13 cellular contexts compared by ENCODE assay signal in genomic region chr5:175542232-175542965, GRCh38.
DNase-seq lines count a peak whose midpoint lies in the region; ATAC-seq and TF ChIP-seq lines count a peak whose summit lies in the region.
"Had no signal": no experiment of that assay in that cellular context is flagged by ENCODE, and none has a peak within 500 bp of the region (broad histone marks: within the 10 kb centered on the region; RNA-seq: fewer than 3 reads in every experiment).

No MANE protein-coding gene starts in this region.

- WGBS in spleen, 5 donors: 46 to 76% (median 62%) methylated on average over 4 to 5 of the region's 5 CpGs

- no peak overlapping the region for H3K27ac Mint-ChIP-seq in activated naive CD4-positive, alpha-beta T cell treated with anti-CD3 and anti-CD28 coated beads, Interleukin-2, amount 10 ng/mL, durations not matched to agents 7 days and 5 days
- H3K27ac Mint-ChIP-seq in activated T-cell treated with anti-CD3 and anti-CD28 coated beads, Interleukin-2, amount 50 U/mL, for 72 hours: no peak overlapping the region
- no peak overlapping the region for H3K27ac Mint-ChIP-seq in stimulated activated memory B cell treated with anti-CD40 and anti-IgM and Interleukin-4, amounts not matched to agents 10 μg/mL and 1 μg/mL and 100 μg/mL, for 72 hours

- TF ChIP-seq CTCF in NB4 (IDR thresholded peaks at IDR 0.05; ENCODE audit: low read depth, low read length): no peak
- TF ChIP-seq CTCF in gastrocnemius medialis (IDR thresholded peaks at IDR 0.05 in 4 of 5, conservative IDR thresholded peaks at IDR 0.05 in 1 of 5): no peak
- no peak for TF ChIP-seq CTCF in spleen (IDR thresholded peaks at IDR 0.05 in 8 of 11, conservative IDR thresholded peaks at IDR 0.05 in 3 of 11)

- no peaks in the 10 kb centered on the region for H3K9me3 Mint-ChIP-seq in activated naive CD4-positive, alpha-beta T cell treated with anti-CD3 and anti-CD28 coated beads, Interleukin-2, amount 10 ng/mL, durations not matched to agents 7 days and 5 days
- peaks cover 0 to 2% of the 10 kb centered on the region in 2 donors for H3K9me3 Mint-ChIP-seq in activated T-cell treated with anti-CD3 and anti-CD28 coated beads, Interleukin-2, amount 50 U/mL, for 72 hours
- no peaks in the 10 kb centered on the region for H3K9me3 Mint-ChIP-seq in stimulated activated memory B cell treated with anti-CD40 and anti-IgM and Interleukin-4, amounts not matched to agents 10 μg/mL and 1 μg/mL and 100 μg/mL, for 72 hours

- no peak overlapping the region for H3K27ac ChIP-seq in gastrocnemius medialis
- no peak overlapping the region for H3K27ac ChIP-seq in spleen
- H3K27ac ChIP-seq: heart left ventricle, neutrophil had no signal

- H3K9me3 ChIP-seq in gastrocnemius medialis (no peaks in the 10 kb centered on the region), spleen (no peaks in the 10 kb centered on the region)
- H3K9me3 ChIP-seq: heart left ventricle, neutrophil had no signal

- H3K27me3 ChIP-seq in gastrocnemius medialis (peaks cover 0 to 4% (median 0%) of the 10 kb centered on the region in 3 donors), spleen (replicated peaks in 1 of 7) (peaks cover 0 to 19% (median 0%) of the 10 kb centered on the region in 7 donors)

- H3K4me1 Mint-ChIP-seq in activated naive CD4-positive, alpha-beta T cell treated with anti-CD3 and anti-CD28 coated beads, Interleukin-2, amount 10 ng/mL, durations not matched to agents 7 days and 5 days: peaks cover 22% of the 10 kb centered on the region
- peaks cover 34% of the 10 kb centered on the region for H3K4me1 Mint-ChIP-seq in activated T-cell treated with anti-CD3 and anti-CD28 coated beads, Interleukin-2, amount 50 U/mL, for 72 hours (ENCODE audit: low read depth)
- H3K4me1 Mint-ChIP-seq in stimulated activated memory B cell treated with anti-CD40 and anti-IgM and Interleukin-4, amounts not matched to agents 10 μg/mL and 1 μg/mL and 100 μg/mL, for 72 hours: no peaks in the 10 kb centered on the region

- CTCF ChIA-PET in activated naive CD4-positive, alpha-beta T cell treated with anti-CD3 and anti-CD28 coated beads, Interleukin-2, amount 10 ng/mL, durations not matched to agents 7 days and 5 days (lab: Charles Lee): interaction anchor here (0.6 to 9.5 kb wide), 5 partner anchors 8 to 349 kb away, joined by 3 to 99 read pairs (median 5); no protein-coding TSS in a partner anchor

- no peaks in the 10 kb centered on the region for H3K4me1 ChIP-seq in gastrocnemius medialis
- peaks cover 0 to 13% (median 0%) of the 10 kb centered on the region in 6 donors for H3K4me1 ChIP-seq in spleen

- intact Hi-C loops in gastrocnemius medialis (cut with DNase I; ENCODE audit: low total_unique reads) (no loop called here), spleen (cut with DNase I; ENCODE audit: low total_unique reads) (no loop called here)

- H3K36me3 Mint-ChIP-seq in activated naive CD4-positive, alpha-beta T cell treated with anti-CD3 and anti-CD28 coated beads, Interleukin-2, amount 10 ng/mL, durations not matched to agents 7 days and 5 days: no peaks in the 10 kb centered on the region
- no peaks in the 10 kb centered on the region for H3K36me3 Mint-ChIP-seq in activated T-cell treated with anti-CD3 and anti-CD28 coated beads, Interleukin-2, amount 50 U/mL, for 72 hours (ENCODE audit: insufficient read depth in 2 of 2)
- no peaks in the 10 kb centered on the region for H3K36me3 Mint-ChIP-seq in stimulated activated memory B cell treated with anti-CD40 and anti-IgM and Interleukin-4, amounts not matched to agents 10 μg/mL and 1 μg/mL and 100 μg/mL, for 72 hours
- H3K36me3 Mint-ChIP-seq: CD4-positive, CD25-positive, alpha-beta regulatory T cell had no signal

- H3K4me3 ChIP-seq in NB4 (ENCODE audit: low read depth, low read length): no peak overlapping the region
- H3K4me3 ChIP-seq in gastrocnemius medialis: no peak overlapping the region
- no peak overlapping the region for H3K4me3 ChIP-seq in spleen
- H3K4me3 ChIP-seq: heart left ventricle had no signal

- in situ Hi-C loops in gastrocnemius medialis (cut with MboI; ENCODE audit: low sequenced_read_pairs in 4 of 4): no loop called here

- H3K4me3 Mint-ChIP-seq in activated naive CD4-positive, alpha-beta T cell treated with anti-CD3 and anti-CD28 coated beads, Interleukin-2, amount 10 ng/mL, durations not matched to agents 7 days and 5 days: no peak overlapping the region
- peak overlapping the region; percentile 8 to 21 for H3K4me3 Mint-ChIP-seq in activated T-cell treated with anti-CD3 and anti-CD28 coated beads, Interleukin-2, amount 50 U/mL, for 72 hours
- H3K4me3 Mint-ChIP-seq in stimulated activated memory B cell treated with anti-CD40 and anti-IgM and Interleukin-4, amounts not matched to agents 10 μg/mL and 1 μg/mL and 100 μg/mL, for 72 hours: no peak overlapping the region
- H3K4me3 Mint-ChIP-seq: CD4-positive, CD25-positive, alpha-beta regulatory T cell had no signal

- ATAC-seq in activated T-cell treated with anti-CD3 and anti-CD28 coated beads, Interleukin-2, amount 50 U/mL, for 72 hours (replicated peaks in 1 of 2): peak; percentile 95 to 97
- peak; percentile 38 for ATAC-seq in stimulated activated memory B cell treated with anti-CD40 and anti-IgM and Interleukin-4, amounts not matched to agents 10 μg/mL and 1 μg/mL and 100 μg/mL, for 72 hours
- no peak for ATAC-seq in gastrocnemius medialis
- ATAC-seq: heart left ventricle had no signal

- peak; percentile 28 for DNase-seq in activated naive CD4-positive, alpha-beta T cell treated with Interleukin-2 at 50 U/mL for 16 hours
- DNase-seq in activated naive CD4-positive, alpha-beta T cell treated with anti-CD3 and anti-CD28 coated beads, Interleukin-2, amount 10 ng/mL, durations not matched to agents 7 days and 5 days: no peak
- DNase-seq in NB4 (ENCODE audit: low read depth) (peak; percentile 87), gastrocnemius medialis (no peak), D341Med (ENCODE audit: low spot score) (no peak), spleen (no peak)
- DNase-seq in activated T-cell treated with anti-CD3 and anti-CD28 coated beads, Interleukin-2, amount 50 U/mL, for 72 hours: peak; percentile 60 to 61
- DNase-seq: activated CD8-positive, alpha-beta memory T cell treated with anti-CD3 and anti-CD28 coated beads, Interleukin-2, amount 50 U/mL, for 4 hours; heart left ventricle; NCI-H526 treated with DMSO at 0.1 percent for 48 hours had no signal

- H3K27me3 Mint-ChIP-seq in activated naive CD4-positive, alpha-beta T cell treated with anti-CD3 and anti-CD28 coated beads, Interleukin-2, amount 10 ng/mL, durations not matched to agents 7 days and 5 days: peaks cover 21% of the 10 kb centered on the region
- H3K27me3 Mint-ChIP-seq in activated T-cell treated with anti-CD3 and anti-CD28 coated beads, Interleukin-2, amount 50 U/mL, for 72 hours (ENCODE audit: low read depth): peaks cover 6% of the 10 kb centered on the region
- peaks cover 16% of the 10 kb centered on the region for H3K27me3 Mint-ChIP-seq in stimulated activated memory B cell treated with anti-CD40 and anti-IgM and Interleukin-4, amounts not matched to agents 10 μg/mL and 1 μg/mL and 100 μg/mL, for 72 hours

- TF ChIP-seq POLR2A in NB4 (IDR thresholded peaks at IDR 0.05; ENCODE audit: extremely low read depth, insufficient read length): no peak
- no peak for TF ChIP-seq POLR2A in gastrocnemius medialis (IDR thresholded peaks at IDR 0.05)
- TF ChIP-seq POLR2A in spleen (IDR thresholded peaks at IDR 0.05): no peak

- H3K36me3 ChIP-seq in gastrocnemius medialis: no peaks in the 10 kb centered on the region
- no peaks in the 10 kb centered on the region for H3K36me3 ChIP-seq in spleen
- H3K36me3 ChIP-seq: heart left ventricle, neutrophil had no signal

Comparison
In these comparisons a context has a peak if more than half of its experiments do, and no peak if none do; other contexts are left out.
1. DNase-seq: peak in activated naive CD4-positive, alpha-beta T cell treated with Interleukin-2 at 50 U/mL for 16 hours (single experiment), NB4 (single experiment) and activated T-cell treated with anti-CD3 and anti-CD28 coated beads, Interleukin-2, amount 50 U/mL, for 72 hours (2 of 2); none in activated naive CD4-positive, alpha-beta T cell treated with anti-CD3 and anti-CD28 coated beads, Interleukin-2, amount 10 ng/mL, durations not matched to agents 7 days and 5 days (single experiment), gastrocnemius medialis (0 of 2), D341Med (single experiment) and spleen (single experiment).
2. H3K4me3 Mint-ChIP-seq: peak in activated T-cell treated with anti-CD3 and anti-CD28 coated beads, Interleukin-2, amount 50 U/mL, for 72 hours (2 of 2); none in activated naive CD4-positive, alpha-beta T cell treated with anti-CD3 and anti-CD28 coated beads, Interleukin-2, amount 10 ng/mL, durations not matched to agents 7 days and 5 days (single experiment) and stimulated activated memory B cell treated with anti-CD40 and anti-IgM and Interleukin-4, amounts not matched to agents 10 μg/mL and 1 μg/mL and 100 μg/mL, for 72 hours (single experiment).
3. ATAC-seq: peak in activated T-cell treated with anti-CD3 and anti-CD28 coated beads, Interleukin-2, amount 50 U/mL, for 72 hours (2 of 2) and stimulated activated memory B cell treated with anti-CD40 and anti-IgM and Interleukin-4, amounts not matched to agents 10 μg/mL and 1 μg/mL and 100 μg/mL, for 72 hours (single experiment); none in gastrocnemius medialis (0 of 2).